1 cellular context compared by ENCODE assay signal in genomic region chr1:2232255-2232915, GRCh38.
TF ChIP-seq lines count a peak whose summit lies in the region.

No MANE protein-coding gene starts in this region.

TF ChIP-seq in HepG2, 621 proteins besides CTCF, POLR2A, EP300 and RAD21 (continued from another document and continues in another):
- peak; percentile 98 for TF ChIP-seq THRA (CRISPR knock-in tag; IDR thresholded peaks at IDR 0.05; ENCODE audit: borderline replicate concordance)
- peak; percentile 36; the same call in 1 of the 2 replicates for TF ChIP-seq GTF3A (CRISPR knock-in tag; conservative IDR thresholded peaks at IDR 0.05)
- TF ChIP-seq ZNF354B (CRISPR knock-in tag; IDR thresholded peaks at IDR 0.05): no peak
- TF ChIP-seq HINFP (CRISPR knock-in tag; IDR thresholded peaks at IDR 0.05; ENCODE audit: low read depth): no peak; the same call in 1 of the 2 replicates
- peak; percentile 88 for TF ChIP-seq ZNF691 (CRISPR knock-in tag; IDR thresholded peaks at IDR 0.05; ENCODE audit: borderline replicate concordance, low read depth)
- no peak for TF ChIP-seq TFDP2 (CRISPR knock-in tag; IDR thresholded peaks at IDR 0.05)
- TF ChIP-seq ZNF891 (CRISPR knock-in tag; IDR thresholded peaks at IDR 0.05): no peak; the same call in 1 of the 2 replicates
- no peak for TF ChIP-seq SRSF1 (optimal IDR thresholded peaks at IDR 0.05; ENCODE audit: low read depth, low read length)
- no peak for TF ChIP-seq HOXA5 (CRISPR knock-in tag; IDR thresholded peaks at IDR 0.05)
- no peak for TF ChIP-seq FOXO4 (CRISPR knock-in tag; conservative IDR thresholded peaks at IDR 0.05)
- peak; percentile 55 for TF ChIP-seq ZNF687 (CRISPR knock-in tag; IDR thresholded peaks at IDR 0.05)
- TF ChIP-seq HNRNPH1 (optimal IDR thresholded peaks at IDR 0.05; ENCODE audit: low read depth, low read length): no peak
- TF ChIP-seq ZBTB20 (CRISPR knock-in tag; IDR thresholded peaks at IDR 0.05; ENCODE audit: borderline replicate concordance, low read depth): no peak
- no peak; the same call in 1 of the 2 replicates for TF ChIP-seq ZMYM4 (CRISPR knock-in tag; IDR thresholded peaks at IDR 0.05)
- TF ChIP-seq NFIB (CRISPR knock-in tag; IDR thresholded peaks at IDR 0.05; ENCODE audit: borderline replicate concordance): no peak
- no peak for TF ChIP-seq ZNF564 (CRISPR knock-in tag; IDR thresholded peaks at IDR 0.05)
- no peak; the same call in 1 of the 2 replicates for TF ChIP-seq POLR2AphosphoS5 (IDR thresholded peaks at IDR 0.05; ENCODE audit: low read depth, low read length)
- no peak for TF ChIP-seq AGO1 (IDR thresholded peaks at IDR 0.05; ENCODE audit: low read depth, low read length, poor library complexity, severe bottlenecking)
- peak; percentile 46; the same call in 1 of the 3 replicates for TF ChIP-seq MXI1 (IDR thresholded peaks at IDR 0.05; ENCODE audit: borderline replicate concordance, low read depth, low read length)
- TF ChIP-seq ZNF30 (CRISPR knock-in tag; IDR thresholded peaks at IDR 0.05): no peak
- TF ChIP-seq ATF7-NPFF (CRISPR knock-in tag; IDR thresholded peaks at IDR 0.05; ENCODE audit: low read depth): no peak; the same call in 1 of the 2 replicates
- TF ChIP-seq SMC3 (IDR thresholded peaks at IDR 0.05; ENCODE audit: low read length): peak; percentile 21; the same call in 1 of the 2 replicates
- TF ChIP-seq AFF4 (CRISPR knock-in tag; IDR thresholded peaks at IDR 0.05): no peak
- peak; percentile 87 for TF ChIP-seq PITX1 (CRISPR knock-in tag; IDR thresholded peaks at IDR 0.05)
- no peak for TF ChIP-seq MBNL3 (CRISPR knock-in tag; conservative IDR thresholded peaks at IDR 0.05)
- TF ChIP-seq HIC2 (CRISPR knock-in tag; IDR thresholded peaks at IDR 0.05; ENCODE audit: low read depth): peak; percentile 54
- no peak for TF ChIP-seq TIGD3 (CRISPR knock-in tag; IDR thresholded peaks at IDR 0.05; ENCODE audit: borderline replicate concordance)
- peak; percentile 82 for TF ChIP-seq HNF4G (IDR thresholded peaks at IDR 0.05; ENCODE audit: borderline replicate concordance, low read depth, low read length)
- TF ChIP-seq HNF4G (CRISPR knock-in tag; IDR thresholded peaks at IDR 0.05; ENCODE audit: borderline replicate concordance, low read depth): peak; percentile 35; the same call in 1 of the 2 replicates
- no peak for TF ChIP-seq ZNF572 (CRISPR knock-in tag; IDR thresholded peaks at IDR 0.05)
- peak; percentile 46; the same call in 1 of the 2 replicates for TF ChIP-seq POLR2G (IDR thresholded peaks at IDR 0.05; ENCODE audit: low read depth, low read length)
- TF ChIP-seq BCL6 (CRISPR knock-in tag; IDR thresholded peaks at IDR 0.05): peak; percentile 92
- no peak for TF ChIP-seq FOXA1 (IDR thresholded peaks at IDR 0.05)
- TF ChIP-seq FOXA1 (CRISPR knock-in tag; IDR thresholded peaks at IDR 0.05): peak; percentile 92
- TF ChIP-seq NCOA1 (CRISPR knock-in tag; IDR thresholded peaks at IDR 0.05): 0 out of 2 replicates have a peak, but pooled peaks have one; percentile 11
- TF ChIP-seq DR1 (CRISPR knock-in tag; IDR thresholded peaks at IDR 0.05): no peak
- no peak for TF ChIP-seq PBX2 (CRISPR knock-in tag; IDR thresholded peaks at IDR 0.05)
